31 cellular contexts compared by ENCODE assay signal in the genomic region with DNA sequence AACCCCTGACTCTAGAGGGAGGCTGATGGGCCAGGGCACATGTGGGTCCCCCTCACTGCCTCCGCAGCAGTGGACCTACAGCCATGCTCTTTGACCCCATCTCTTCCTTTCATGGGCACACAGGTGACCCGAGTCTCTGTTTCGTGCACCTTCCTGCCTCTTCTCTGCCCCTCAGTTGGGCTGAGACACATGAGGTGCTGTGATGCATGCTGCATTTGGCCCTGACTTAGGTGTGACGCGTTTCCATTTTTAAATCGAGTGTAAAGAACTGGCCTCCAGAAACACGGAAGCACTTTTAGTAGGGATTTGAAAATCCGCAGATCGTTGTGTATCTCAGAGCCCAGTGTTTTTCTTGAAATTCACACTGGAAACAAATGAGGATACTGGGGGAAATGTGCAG. TPM values are rescaled to one million over a fixed set of nuclear protein-coding genes. Genes with fewer than 3 reads are reported as not detected.
"Had no signal": no experiment of that assay in that cellular context is flagged by ENCODE, and none has a peak within 500 bp of the region (broad histone marks: within the 10 kb centered on the region; RNA-seq: fewer than 3 reads in every experiment).

No MANE protein-coding gene starts in this region.

- H3K4me3 ChIP-seq: esophagus muscularis mucosa, left ventricle myocardium inferior, SK-N-MC, upper lobe of right lung had no signal

- H3K9me3 Mint-ChIP-seq: activated naive CD8-positive, alpha-beta T cell treated with anti-CD3 and anti-CD28 coated beads, Interleukin-2, amount 10 ng/mL, durations not matched to agents 7 days and 5 days; activated T-cell treated with anti-CD3 and anti-CD28 coated beads, Interleukin-2, amount 50 U/mL, for 72 hours; dendritic cell treated with granulocyte-macrophage colony-stimulating factor and Interleukin-4, amounts not matched to agents 40 ng/mL and 50 ng/mL, for 4 days; mesothelial cell of epicardium; natural killer cell had no signal

- H3K27ac ChIP-seq: esophagus muscularis mucosa, left ventricle myocardium inferior, neutrophil, parathyroid adenoma, SK-N-MC, upper lobe of right lung had no signal

- H3K36me3 Mint-ChIP-seq: natural killer cell had no signal

- H3K9me3 ChIP-seq: esophagus muscularis mucosa, left ventricle myocardium inferior, neutrophil, upper lobe of right lung had no signal

- ATAC-seq: activated T-cell treated with anti-CD3 and anti-CD28 coated beads, Interleukin-2, amount 50 U/mL, for 72 hours; natural killer cell; sciatic nerve; T-helper 17 cell; upper lobe of right lung had no signal

- H3K27me3 ChIP-seq: esophagus muscularis mucosa, neutrophil, upper lobe of right lung had no signal

- H3K9ac ChIP-seq: parathyroid adenoma had no signal

- H3K4me3 Mint-ChIP-seq: activated naive CD8-positive, alpha-beta T cell treated with anti-CD3 and anti-CD28 coated beads, Interleukin-2, amount 10 ng/mL, durations not matched to agents 7 days and 5 days; activated T-cell treated with anti-CD3 and anti-CD28 coated beads, Interleukin-2, amount 50 U/mL, for 72 hours; dendritic cell treated with granulocyte-macrophage colony-stimulating factor and Interleukin-4, amounts not matched to agents 40 ng/mL and 50 ng/mL, for 4 days; mesothelial cell of epicardium; natural killer cell; T-helper 17 cell had no signal

- DNase-seq: activated CD4-positive, alpha-beta T cell treated with anti-CD3 and anti-CD28 coated beads for 4 hours; activated CD4-positive, alpha-beta T cell treated with anti-CD3 and anti-CD28 coated beads, Interleukin-2, amount 50 U/mL, for 48 hours; activated CD4-positive, CD25-positive, alpha-beta regulatory T cell; activated CD8-positive, alpha-beta memory T cell treated with anti-CD3 and anti-CD28 coated beads, Interleukin-2, amount 50 U/mL, for 48 hours; activated effector memory CD4-positive, alpha-beta T cell treated with anti-CD3 and anti-CD28 coated beads, Interleukin-2, amount 50 U/mL, for 16 hours; activated naive CD8-positive, alpha-beta T cell treated with anti-CD3 and anti-CD28 coated beads, Interleukin-2, amount 10 ng/mL, durations not matched to agents 7 days and 5 days; activated T-cell treated with anti-CD3 and anti-CD28 coated beads, Interleukin-2, amount 50 U/mL, for 72 hours; amygdala; effector memory CD4-positive, alpha-beta T cell; glutamatergic neuron; hippocampal formation; kidney glomerular epithelial cell; left ventricle myocardium inferior; mammary epithelial cell; natural killer cell; small intestine; stimulated activated CD4-positive, alpha-beta T cell treated with anti-CD3 and anti-CD28 coated beads, Interleukin-4, amount 100 ng/mL, for 1 hour; stimulated activated naive CD4-positive, alpha-beta T cell treated with Interleukin-2 at 50 U/mL for 16 hours; SW 1271; T-helper 17 cell; upper lobe of right lung had no signal

- H2AFZ ChIP-seq: parathyroid adenoma had no signal

- H3K27me3 Mint-ChIP-seq: activated naive CD8-positive, alpha-beta T cell treated with anti-CD3 and anti-CD28 coated beads, Interleukin-2, amount 10 ng/mL, durations not matched to agents 7 days and 5 days; dendritic cell treated with granulocyte-macrophage colony-stimulating factor and Interleukin-4, amounts not matched to agents 40 ng/mL and 50 ng/mL, for 4 days; T-helper 17 cell had no signal

- H3K4me1 Mint-ChIP-seq: mesothelial cell of epicardium had no signal

- H3K27ac Mint-ChIP-seq: activated naive CD8-positive, alpha-beta T cell treated with anti-CD3 and anti-CD28 coated beads, Interleukin-2, amount 10 ng/mL, durations not matched to agents 7 days and 5 days; activated T-cell treated with anti-CD3 and anti-CD28 coated beads, Interleukin-2, amount 50 U/mL, for 72 hours; dendritic cell treated with granulocyte-macrophage colony-stimulating factor and Interleukin-4, amounts not matched to agents 40 ng/mL and 50 ng/mL, for 4 days; mesothelial cell of epicardium; natural killer cell; T-helper 17 cell had no signal

RNA-seq across cellular contexts. Expression of a gene that starts 24.6 kb away (rescaled TPM):
- total RNA-seq: activated CD8-positive, alpha-beta memory T cell treated with anti-CD3 and anti-CD28 coated beads for 36 hours; activated naive CD8-positive, alpha-beta T cell treated with anti-CD3 and anti-CD28 coated beads, Interleukin-2, amount 10 ng/mL, durations not matched to agents 7 days and 5 days; activated T-cell treated with anti-CD3 and anti-CD28 coated beads, Interleukin-2, amount 50 U/mL, for 72 hours; esophagus muscularis mucosa; frontal cortex; left ventricle myocardium inferior; mammary epithelial cell; mesothelial cell of epicardium; natural killer cell; sciatic nerve; T-helper 17 cell; upper lobe of right lung had no signal
- polyA plus RNA-seq: mammary epithelial cell, small intestine, thymus had no signal
